Comparison of ENCODE assay signal across 19 cellular contexts in the genomic region with DNA sequence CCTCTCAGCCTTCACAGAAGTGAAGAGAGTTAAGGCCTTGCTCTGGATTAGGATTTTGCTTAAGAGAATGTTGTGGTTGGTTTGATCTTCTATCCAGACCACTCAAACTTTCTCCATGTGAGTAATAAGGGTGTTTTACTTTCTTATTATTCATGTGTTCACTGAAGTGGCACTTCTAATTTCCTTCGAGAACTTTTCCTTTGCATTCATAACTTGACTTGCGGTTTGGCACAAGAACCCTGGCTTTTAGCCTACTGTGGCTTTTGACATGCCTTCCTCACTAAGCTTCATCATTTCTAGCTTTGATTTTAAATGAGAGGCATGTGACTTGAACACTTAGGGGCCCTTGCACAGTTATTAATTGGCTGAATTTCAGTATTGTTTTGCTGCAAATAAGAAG.
A peak's percentile ranks its signal among the peaks of the same experiment; 100 is the strongest.
DNase-seq lines count a peak whose midpoint lies in the region; ATAC-seq, FAIRE-seq and TF ChIP-seq lines count a peak whose summit lies in the region.
"Had no signal": no experiment of that assay in that cellular context is flagged by ENCODE, and none has a peak within 500 bp of the region (broad histone marks: within the 10 kb centered on the region; RNA-seq: fewer than 3 reads in every experiment).

No MANE protein-coding gene starts in this region.

- H3K9me3 ChIP-seq in MG63, result no peaks in the 10 kb centered on the region
- H3K9me3 ChIP-seq: SJSA1 had no signal

- ATAC-seq in activated T-cell treated with anti-CD3 and anti-CD28 coated beads, Interleukin-2, amount 50 U/mL, for 72 hours (replicated peaks in 1 of 2), result peak; percentile 22 to 51

- peaks cover 9% of the 10 kb centered on the region for H3K27me3 Mint-ChIP-seq in activated T-cell treated with anti-CD3 and anti-CD28 coated beads, Interleukin-2, amount 50 U/mL, for 72 hours (ENCODE audit: low read depth)

- no peak for DNase-seq in activated T-cell treated with anti-CD3 and anti-CD28 coated beads, Interleukin-2, amount 50 U/mL, for 72 hours
- no peak for DNase-seq in activated T-cell treated with anti-CD3 and anti-CD28 coated beads, Interleukin-2, amount 50 U/mL, for 1 hour
- DNase-seq in MG63 (peak; percentile 46), bronchial epithelial cell (ENCODE audit: low read depth) (peak; percentile 2), renal cortical epithelial cell (ENCODE audit: low read depth) (peak; percentile 78), NCI-H774 (lab: John Stamatoyannopoulos, UW) (no peak), NCI-H2171 treated with DMSO at 0.1 percent for 48 hours (lab: John Stamatoyannopoulos, UW) (no peak), NCI-H1417 treated with DMSO at 0.1 percent for 48 hours (lab: John Stamatoyannopoulos, UW) (no peak)
- DNase-seq: 8988T, COR-L47, GOT3, Karpas-422, NCI-H1417, NCI-H2081, NCI-H524, OCI-M1 had no signal

- H3K4me1 Mint-ChIP-seq in activated T-cell treated with anti-CD3 and anti-CD28 coated beads, Interleukin-2, amount 50 U/mL, for 72 hours (ENCODE audit: low read depth), result no peaks in the 10 kb centered on the region
- H3K4me1 Mint-ChIP-seq: CD14-positive monocyte had no signal

- no peak overlapping the region for H3K4me3 ChIP-seq in MG63
- H3K4me3 ChIP-seq in bronchial epithelial cell (ENCODE audit: low read depth, low read length), result no peak overlapping the region
- H3K4me3 ChIP-seq: SJSA1 had no signal

- H3K9me3 Mint-ChIP-seq in activated T-cell treated with anti-CD3 and anti-CD28 coated beads, Interleukin-2, amount 50 U/mL, for 72 hours, result peaks cover 2 to 3% of the 10 kb centered on the region in 2 donors

- H3K27me3 ChIP-seq in MG63 (no peaks in the 10 kb centered on the region), bronchial epithelial cell (ENCODE audit: control insufficient read depth, insufficient read depth, low read length) (no peaks in the 10 kb centered on the region)
- H3K27me3 ChIP-seq: SJSA1 had no signal

- H3K4me3 Mint-ChIP-seq in activated T-cell treated with anti-CD3 and anti-CD28 coated beads, Interleukin-2, amount 50 U/mL, for 72 hours, result no peak overlapping the region
- H3K4me3 Mint-ChIP-seq: CD14-positive monocyte had no signal

- H3K36me3 Mint-ChIP-seq in activated T-cell treated with anti-CD3 and anti-CD28 coated beads, Interleukin-2, amount 50 U/mL, for 72 hours (ENCODE audit: insufficient read depth in 2 of 2), result no peaks in the 10 kb centered on the region
- H3K36me3 Mint-ChIP-seq: CD14-positive monocyte had no signal

- no peak for FAIRE-seq in bronchial epithelial cell (lab: Jason Lieb, UNC)
- FAIRE-seq: GM12892 had no signal

- TF ChIP-seq CTCF in bronchial epithelial cell (IDR thresholded peaks at IDR 0.05; ENCODE audit: insufficient read depth, low read length, severe bottlenecking), result no peak

- H3K36me3 ChIP-seq in MG63 (no peaks in the 10 kb centered on the region), bronchial epithelial cell (ENCODE audit: control insufficient read depth, insufficient read depth, low read length) (no peaks in the 10 kb centered on the region)
- H3K36me3 ChIP-seq: SJSA1 had no signal

- no peak overlapping the region for H3K27ac Mint-ChIP-seq in activated T-cell treated with anti-CD3 and anti-CD28 coated beads, Interleukin-2, amount 50 U/mL, for 72 hours
- H3K27ac Mint-ChIP-seq: CD14-positive monocyte had no signal

Comparison
In these comparisons a context has a peak if more than half of its experiments do, and no peak if none do; other contexts are left out.
1. DNase-seq: peak in MG63 (single experiment), bronchial epithelial cell (single experiment) and renal cortical epithelial cell (single experiment); none in activated T-cell treated with anti-CD3 and anti-CD28 coated beads, Interleukin-2, amount 50 U/mL, for 72 hours (0 of 2), activated T-cell treated with anti-CD3 and anti-CD28 coated beads, Interleukin-2, amount 50 U/mL, for 1 hour (single experiment), NCI-H774 (single experiment), NCI-H2171 treated with DMSO at 0.1 percent for 48 hours (single experiment) and NCI-H1417 treated with DMSO at 0.1 percent for 48 hours (single experiment).